In the genomic region with DNA sequence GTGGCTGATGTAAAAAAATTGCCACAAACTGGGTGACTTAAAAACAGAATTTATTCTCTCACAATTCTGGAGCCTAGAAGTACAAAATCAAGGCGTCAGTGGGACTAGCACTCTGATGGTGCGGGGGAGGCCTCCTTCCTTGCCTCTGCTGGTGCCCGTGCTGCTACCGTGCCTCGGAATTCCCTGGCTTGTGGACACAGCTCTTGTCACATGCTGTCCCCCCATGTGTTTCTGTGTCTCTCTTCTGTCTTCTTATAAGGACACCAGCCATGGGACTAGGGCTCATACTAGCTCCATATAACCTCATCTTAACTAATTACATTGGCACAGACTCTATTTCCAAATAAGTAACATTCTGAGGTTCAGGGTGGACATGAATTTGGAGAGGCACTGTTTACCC, we compare ENCODE assay signal across 28 cellular contexts.
"Had no signal": no experiment of that assay in that cellular context is flagged by ENCODE, and none has a peak within 500 bp of the region (broad histone marks: within the 10 kb centered on the region; RNA-seq: fewer than 3 reads in every experiment).

No MANE protein-coding gene starts in this region.

- H3K27me3 ChIP-seq: testis, thyroid gland, tibial artery, tibial nerve, transverse colon, upper lobe of left lung, upper lobe of right lung, uterus, vagina had no signal

- H3K4me3 Mint-ChIP-seq: stimulated activated effector memory CD8-positive, alpha-beta T cell treated with anti-CD3 and anti-CD28 coated beads, Interleukin-12 subunit alpha, Interleukin-12 subunit beta, amount 100 ng/mL, for 72 hours; stimulated activated memory B cell treated with anti-CD40 and anti-IgM and Interleukin-4, amounts not matched to agents 10 μg/mL and 1 μg/mL and 100 μg/mL, for 72 hours; stimulated activated naive B cell treated with anti-CD40 and anti-IgM and Interleukin-4, amounts not matched to agents 10 μg/mL and 1 μg/mL and 100 μg/mL, for 72 hours; stimulated activated naive CD8-positive, alpha-beta T cell treated with anti-CD3 and anti-CD28 coated beads, Interleukin-15, amount 100 ng/mL, for 72 hours; stimulated activated naive CD8-positive, alpha-beta T cell treated with anti-CD3 and anti-CD28 coated beads, Interleukin-15, Interleukin-2, amounts not matched to agents 100 ng/mL and 50 ng/mL, for 24 hours; type B pancreatic cell had no signal

- H3K27ac ChIP-seq: stomach, suprapubic skin, testis, thoracic aorta, thyroid gland, tibial artery, tibial nerve, transverse colon, upper lobe of left lung, upper lobe of right lung, uterus, vagina had no signal

- H3K9me3 Mint-ChIP-seq: type B pancreatic cell had no signal

- H3K9me3 ChIP-seq: stomach, suprapubic skin, testis, thoracic aorta, thyroid gland, tibial artery, transverse colon, upper lobe of left lung, upper lobe of right lung, uterus, vagina had no signal

- H3K27ac Mint-ChIP-seq: stimulated activated effector memory CD8-positive, alpha-beta T cell treated with anti-CD3 and anti-CD28 coated beads, Interleukin-12 subunit alpha, Interleukin-12 subunit beta, amount 100 ng/mL, for 72 hours; stimulated activated memory B cell treated with anti-CD40 and anti-IgM and Interleukin-4, amounts not matched to agents 10 μg/mL and 1 μg/mL and 100 μg/mL, for 72 hours; stimulated activated naive B cell treated with anti-CD40 and anti-IgM and Interleukin-4, amounts not matched to agents 10 μg/mL and 1 μg/mL and 100 μg/mL, for 72 hours; stimulated activated naive CD8-positive, alpha-beta T cell treated with anti-CD3 and anti-CD28 coated beads, Interleukin-15, amount 100 ng/mL, for 72 hours; stimulated activated naive CD8-positive, alpha-beta T cell treated with anti-CD3 and anti-CD28 coated beads, Interleukin-15, Interleukin-2, amounts not matched to agents 100 ng/mL and 50 ng/mL, for 24 hours; type B pancreatic cell had no signal

- DNase-seq: stimulated activated CD4-positive, alpha-beta T cell treated with anti-CD3 and anti-CD28 coated beads, Interleukin-2, amount 100 ng/mL, for 48 hours; stimulated activated CD4-positive, alpha-beta T cell treated with anti-CD3 and anti-CD28 coated beads, Interleukin-4, amount 100 ng/mL, for 1 hour; stimulated activated CD4-positive, alpha-beta T cell treated with anti-CD3 and anti-CD28 coated beads, Interleukin-4, amount 100 ng/mL, for 24 hours; stimulated activated CD4-positive, alpha-beta T cell treated with anti-CD3 and anti-CD28 coated beads, Interleukin-4, amount 100 ng/mL, for 4 hours; stimulated activated CD8-positive, alpha-beta memory T cell treated with anti-CD3 and anti-CD28 coated beads, Interleukin-4, amount 100 ng/mL, for 48 hours; stimulated activated naive B cell treated with anti-CD40 and anti-IgM and Interleukin-4, amounts not matched to agents 10 μg/mL and 1 μg/mL and 100 μg/mL, for 72 hours; stimulated activated naive CD4-positive, alpha-beta T cell; stimulated activated naive CD4-positive, alpha-beta T cell treated with Interleukin-2 at 50 U/mL for 16 hours; stimulated activated naive CD8-positive, alpha-beta T cell treated with anti-CD3 and anti-CD28 coated beads, Interleukin-15, amount 100 ng/mL, for 72 hours; stimulated activated naive CD8-positive, alpha-beta T cell treated with anti-CD3 and anti-CD28 coated beads, Interleukin-15, Interleukin-2, amounts not matched to agents 100 U/mL and 50 U/mL, for 24 hours; stomach; substantia nigra; testis; thyroid gland; tibial artery; transverse colon; trophoblast cell; upper lobe of left lung; upper lobe of right lung; uterus had no signal

- H3K27me3 Mint-ChIP-seq: stimulated activated memory B cell treated with anti-CD40 and anti-IgM and Interleukin-4, amounts not matched to agents 10 μg/mL and 1 μg/mL and 100 μg/mL, for 72 hours; stimulated activated naive B cell treated with anti-CD40 and anti-IgM and Interleukin-4, amounts not matched to agents 10 μg/mL and 1 μg/mL and 100 μg/mL, for 72 hours; stimulated activated naive CD8-positive, alpha-beta T cell treated with anti-CD3 and anti-CD28 coated beads, Interleukin-15, amount 100 ng/mL, for 72 hours; stimulated activated naive CD8-positive, alpha-beta T cell treated with anti-CD3 and anti-CD28 coated beads, Interleukin-15, Interleukin-2, amounts not matched to agents 100 ng/mL and 50 ng/mL, for 24 hours had no signal

- H3K4me1 ChIP-seq: stomach, suprapubic skin, testis, thyroid gland, tibial artery, tibial nerve, transverse colon, upper lobe of left lung, upper lobe of right lung, uterus, vagina had no signal

- H3K4me1 Mint-ChIP-seq: stimulated activated effector memory CD8-positive, alpha-beta T cell treated with anti-CD3 and anti-CD28 coated beads, Interleukin-12 subunit alpha, Interleukin-12 subunit beta, amount 100 ng/mL, for 72 hours; stimulated activated memory B cell treated with anti-CD40 and anti-IgM and Interleukin-4, amounts not matched to agents 10 μg/mL and 1 μg/mL and 100 μg/mL, for 72 hours; stimulated activated naive B cell treated with anti-CD40 and anti-IgM and Interleukin-4, amounts not matched to agents 10 μg/mL and 1 μg/mL and 100 μg/mL, for 72 hours; stimulated activated naive CD8-positive, alpha-beta T cell treated with anti-CD3 and anti-CD28 coated beads, Interleukin-15, amount 100 ng/mL, for 72 hours had no signal

- H3K36me3 ChIP-seq: stomach, suprapubic skin, thoracic aorta, thyroid gland, tibial artery, tibial nerve, transverse colon, upper lobe of left lung, upper lobe of right lung, uterus, vagina had no signal

- H3K4me3 ChIP-seq: stomach, suprapubic skin, testis, thoracic aorta, thyroid gland, tibial artery, tibial nerve, transverse colon, upper lobe of left lung, upper lobe of right lung, uterus, vagina had no signal

- H3K36me3 Mint-ChIP-seq: stimulated activated effector memory CD8-positive, alpha-beta T cell treated with anti-CD3 and anti-CD28 coated beads, Interleukin-12 subunit alpha, Interleukin-12 subunit beta, amount 100 ng/mL, for 72 hours; stimulated activated memory B cell treated with anti-CD40 and anti-IgM and Interleukin-4, amounts not matched to agents 10 μg/mL and 1 μg/mL and 100 μg/mL, for 72 hours; stimulated activated naive B cell treated with anti-CD40 and anti-IgM and Interleukin-4, amounts not matched to agents 10 μg/mL and 1 μg/mL and 100 μg/mL, for 72 hours; type B pancreatic cell had no signal
